In genomic region chr1:200115532-200115931, GRCh38 we compare ENCODE assay signal across 1 cellular context.
TF ChIP-seq lines count a peak whose summit lies in the region.

No MANE protein-coding gene starts in this region.

TF ChIP-seq in GM12878, 131 proteins besides CTCF, POLR2A, EP300 and RAD21 (continued from another document):
- 0 out of 2 replicates have a peak, but pooled peaks have one; percentile 10 for TF ChIP-seq NR2F1 (conservative IDR thresholded peaks at IDR 0.05)
